In genomic region chr20:13220194-13220856, GRCh38 we compare ENCODE assay signal across 8 cellular contexts. TPM values are rescaled to one million over a fixed set of nuclear protein-coding genes. Genes with fewer than 3 reads are reported as not detected.
DNase-seq lines count a peak whose midpoint lies in the region; ATAC-seq and TF ChIP-seq lines count a peak whose summit lies in the region.

No MANE protein-coding gene starts in this region.

- H3K9me3 Mint-ChIP-seq in stimulated activated naive B cell treated with anti-CD40 and anti-IgM and Interleukin-4, amounts not matched to agents 10 μg/mL and 1 μg/mL and 100 μg/mL, for 72 hours, result no peaks in the 10 kb centered on the region

- H3K4me3 ChIP-seq in A673 (ENCODE audit: low read depth, low read length, poor library complexity, severe bottlenecking) (peak overlapping the region; percentile 39), HAP-1 (peak overlapping the region; percentile 32)
- H3K4me3 ChIP-seq in effector memory CD4-positive, alpha-beta T cell (ENCODE audit: insufficient read depth, low read depth, low read length, poor library complexity, severe bottlenecking), result peak overlapping the region; percentile 71

- DNase-seq in A673 (ENCODE audit: low spot score) (peak; percentile 28), HAP-1 (ENCODE audit: low spot score in 2 of 2) (peak; percentile 25 to 61), medulla oblongata (ENCODE audit: extremely low spot score) (peak; percentile 10), SKM-1 treated with dmso at 0.1 percent for 144 hours (lab: John Stamatoyannopoulos, UW; ENCODE audit: unreplicated experiment) (no peak), midbrain (lab: John Stamatoyannopoulos, UW) (no peak)
- DNase-seq in activated CD4-positive, alpha-beta T cell treated with anti-CD3 and anti-CD28 coated beads for 48 hours, result peak; percentile 48
- DNase-seq in effector memory CD4-positive, alpha-beta T cell, result no peak
- no peak for DNase-seq in stimulated activated naive B cell treated with anti-CD40 and anti-IgM and Interleukin-4, amounts not matched to agents 10 μg/mL and 1 μg/mL and 100 μg/mL, for 72 hours

- intact Hi-C loops in A673 (cut with micrococcal nuclease; ENCODE audit: unreplicated experiment), result loop anchor here (10.0 kb wide), 1 partner anchor 224 kb away; no protein-coding TSS in a partner anchor

- peak in 1 of 2 donors; percentile 30 for ATAC-seq in stimulated activated naive B cell treated with anti-CD40 and anti-IgM and Interleukin-4, amounts not matched to agents 10 μg/mL and 1 μg/mL and 100 μg/mL, for 72 hours (replicated peaks)

- H3K27ac Mint-ChIP-seq in stimulated activated naive B cell treated with anti-CD40 and anti-IgM and Interleukin-4, amounts not matched to agents 10 μg/mL and 1 μg/mL and 100 μg/mL, for 72 hours, result no peak overlapping the region

- H3K27ac ChIP-seq in A673 (ENCODE audit: low read depth, low read length, poor library complexity, severe bottlenecking), result no peak overlapping the region
- peak overlapping the region; percentile 45 for H3K27ac ChIP-seq in effector memory CD4-positive, alpha-beta T cell (ENCODE audit: insufficient read depth, low read length, poor library complexity, severe bottlenecking)

- in situ Hi-C loops in HAP-1 (cut with MboI; ENCODE audit: low sequenced_read_pairs), result no loop called here

- BruUV-seq in A673 (replicated peaks; lab: Mats Ljungman, UMichigan), result no TSS peak

- H3K36me3 Mint-ChIP-seq in stimulated activated naive B cell treated with anti-CD40 and anti-IgM and Interleukin-4, amounts not matched to agents 10 μg/mL and 1 μg/mL and 100 μg/mL, for 72 hours, result no peaks in the 10 kb centered on the region

- H3K27me3 ChIP-seq in A673 (replicated peaks; ENCODE audit: insufficient read depth, low read depth, low read length, poor library complexity) (peaks cover 86% of the 10 kb centered on the region), HAP-1 (ENCODE audit: low read depth) (peaks cover 51% of the 10 kb centered on the region)
- peaks cover 4% of the 10 kb centered on the region for H3K27me3 ChIP-seq in effector memory CD4-positive, alpha-beta T cell (replicated peaks; ENCODE audit: control insufficient read depth, insufficient read depth, low read length, poor library complexity, severe bottlenecking)

- H3K27me3 Mint-ChIP-seq in stimulated activated naive B cell treated with anti-CD40 and anti-IgM and Interleukin-4, amounts not matched to agents 10 μg/mL and 1 μg/mL and 100 μg/mL, for 72 hours, result peaks cover 59 to 68% of the 10 kb centered on the region in 2 donors

- H3K36me3 ChIP-seq in A673 (ENCODE audit: insufficient read depth, low read length, poor library complexity, severe bottlenecking) (no peaks in the 10 kb centered on the region), HAP-1 (replicated peaks) (no peaks in the 10 kb centered on the region)
- no peaks in the 10 kb centered on the region for H3K36me3 ChIP-seq in effector memory CD4-positive, alpha-beta T cell (ENCODE audit: control insufficient read depth, insufficient read depth, low read length)

- H3K4me3 Mint-ChIP-seq in stimulated activated naive B cell treated with anti-CD40 and anti-IgM and Interleukin-4, amounts not matched to agents 10 μg/mL and 1 μg/mL and 100 μg/mL, for 72 hours, result peak overlapping the region; percentile 74 to 77

- H3K9me3 ChIP-seq in A673 (ENCODE audit: low read depth, low read length, poor library complexity, severe bottlenecking), result no peaks in the 10 kb centered on the region
- H3K9me3 ChIP-seq in HAP-1, result no peaks in the 10 kb centered on the region
- H3K9me3 ChIP-seq in effector memory CD4-positive, alpha-beta T cell (ENCODE audit: control insufficient read depth, low read length), result no peaks in the 10 kb centered on the region

- POLR2A ChIA-PET in A673 (lab: Charles Lee; ENCODE audit: low non-redundant PET), result no interaction called here

- peaks cover 9 to 22% of the 10 kb centered on the region in 2 donors for H3K4me1 Mint-ChIP-seq in stimulated activated naive B cell treated with anti-CD40 and anti-IgM and Interleukin-4, amounts not matched to agents 10 μg/mL and 1 μg/mL and 100 μg/mL, for 72 hours

- no peak for TF ChIP-seq CTCF in A673 (conservative IDR thresholded peaks at IDR 0.05; ENCODE audit: low read depth, low read length)

- peaks cover 7% of the 10 kb centered on the region for H3K4me1 ChIP-seq in A673 (ENCODE audit: insufficient read depth, low read length, poor library complexity, severe bottlenecking)
- H3K4me1 ChIP-seq in HAP-1, result 0 out of 2 replicates have a peak, but pooled peaks cover 5% of the 10 kb centered on the region
- H3K4me1 ChIP-seq in effector memory CD4-positive, alpha-beta T cell (ENCODE audit: control insufficient read depth, insufficient read depth, low read length, poor library complexity, severe bottlenecking), result peaks cover 9% of the 10 kb centered on the region

- CTCF ChIA-PET in A673 (lab: Charles Lee), result no interaction called here

RNA-seq across cellular contexts. Expression of gene ISM1, which starts 0.7 kb away (rescaled TPM):
- total RNA-seq in A673 (2021), result 0.11 TPM in 1 of 2 replicates, not detected in the other

Comparison
In these comparisons a context has a peak if more than half of its experiments do, and no peak if none do; other contexts are left out.
1. DNase-seq: peak in A673 (single experiment), HAP-1 (2 of 2), activated CD4-positive, alpha-beta T cell treated with anti-CD3 and anti-CD28 coated beads for 48 hours (single experiment) and medulla oblongata (single experiment); none in effector memory CD4-positive, alpha-beta T cell (0 of 3), stimulated activated naive B cell treated with anti-CD40 and anti-IgM and Interleukin-4, amounts not matched to agents 10 μg/mL and 1 μg/mL and 100 μg/mL, for 72 hours (single experiment), SKM-1 treated with dmso at 0.1 percent for 144 hours (single experiment) and midbrain (single experiment).
2. Peak in every context shown above with its lines, with median percentiles within 50 percentile points of each other: H3K4me3 ChIP-seq.